ENCODE assay signal across 19 cellular contexts in genomic region chr4:108794136-108794535, GRCh38. TPM values are rescaled to one million over a fixed set of nuclear protein-coding genes. Genes with fewer than 3 reads are reported as not detected.
DNase-seq lines count a peak whose midpoint lies in the region; ATAC-seq, FAIRE-seq and TF ChIP-seq lines count a peak whose summit lies in the region.
"Had no signal": no experiment of that assay in that cellular context is flagged by ENCODE, and none has a peak within 500 bp of the region (broad histone marks: within the 10 kb centered on the region; RNA-seq: fewer than 3 reads in every experiment).

No MANE protein-coding gene starts in this region.

- TF ChIP-seq CTCF in epithelial cell of proximal tubule (conservative IDR thresholded peaks at IDR 0.05; ENCODE audit: low read depth, low read length): no peak

- no peaks in the 10 kb centered on the region for H3K36me3 ChIP-seq in SJCRH30
- H3K36me3 ChIP-seq: Peyer's patch, thoracic aorta, WERI-Rb-1 had no signal

- no peaks in the 10 kb centered on the region for H3K4me1 ChIP-seq in SJCRH30
- H3K4me1 ChIP-seq: Peyer's patch had no signal

- H3K9me3 ChIP-seq in SJCRH30 (replicated peaks): no peaks in the 10 kb centered on the region
- H3K9me3 ChIP-seq: Peyer's patch, thoracic aorta had no signal

- H3K27ac ChIP-seq in SJCRH30: no peak overlapping the region
- H3K27ac ChIP-seq: coronary artery, Peyer's patch, thoracic aorta, WERI-Rb-1 had no signal

- no peak for FAIRE-seq in urothelium cell line (lab: Jason Lieb, UNC)
- no peak for FAIRE-seq in GM19239 (lab: Jason Lieb, UNC)

- peak; percentile 34 for DNase-seq in LHCN-M2 (ENCODE audit: low read depth)
- DNase-seq in epithelial cell of proximal tubule (ENCODE audit: low read depth): peak; percentile 40
- peak; percentile 60 for DNase-seq in medulla oblongata (ENCODE audit: extremely low spot score)
- DNase-seq in urothelium cell line (ENCODE audit: low spot score): peak; percentile 37
- DNase-seq in GM19239 (ENCODE audit: insufficient read length, low spot score): no peak
- no peak for DNase-seq in SJCRH30
- DNase-seq: amniotic stem cell, glutamatergic neuron, NCI-H82, Peyer's patch, WERI-Rb-1 had no signal

- no peak for TF ChIP-seq POLR2A in GM18505 (IDR thresholded peaks at IDR 0.05; ENCODE audit: borderline replicate concordance, extremely low read depth, insufficient read depth, insufficient read length)

- H3K4me3 ChIP-seq in epithelial cell of proximal tubule (ENCODE audit: low read depth, low read length) (no peak overlapping the region), SJCRH30 (no peak overlapping the region)
- H3K4me3 ChIP-seq: coronary artery, Peyer's patch, thoracic aorta had no signal

- H3K27me3 ChIP-seq in SJCRH30: no peaks in the 10 kb centered on the region
- H3K27me3 ChIP-seq: Peyer's patch had no signal

- ATAC-seq in GM18505 (IDR thresholded peaks at IDR 0.05; ENCODE audit: unreplicated experiment): no peak

RNA-seq across cellular contexts. Expression of gene ETNPPL, which starts 31.3 kb away (rescaled TPM):
- total RNA-seq in LHCN-M2 (2014; rRNA removed) (0.34 TPM in 1 of 2 replicates, not detected in the other), epithelial cell of proximal tubule (not detected in 2 replicates)
- not detected for polyA plus RNA-seq in LHCN-M2 (2012)
- not detected in 2 replicates for total RNA-seq in SJCRH30 (2014; rRNA removed; shearing (Covaris generic))
- total RNA-seq: activated CD8-positive, alpha-beta memory T cell treated with anti-CD3 and anti-CD28 coated beads for 36 hours; activated T-helper 2 cell treated with anti-CD3 and anti-CD28 coated beads, Interferon-gamma antibody, Interleukin-2, Interleukin-4, amounts not matched to agents 10 μg/mL and 5 μg/mL and 100 μg/mL, durations not matched to agents 14 hours and 24 hours and 36 hours; mesothelial cell of epicardium; Peyer's patch; skeletal muscle tissue; thoracic aorta had no signal
- polyA plus RNA-seq: IgD-negative memory B cell had no signal

Comparison
In these comparisons a context has a peak if more than half of its experiments do, and no peak if none do; other contexts are left out.
1. DNase-seq: peak in LHCN-M2 (single experiment), epithelial cell of proximal tubule (single experiment), medulla oblongata (single experiment) and urothelium cell line (single experiment); none in GM19239 (single experiment) and SJCRH30 (0 of 2).